Comparison of ENCODE assay signal across 14 cellular contexts in genomic region chr9:79880626-79881025, GRCh38.
DNase-seq lines count a peak whose midpoint lies in the region; ATAC-seq, FAIRE-seq and TF ChIP-seq lines count a peak whose summit lies in the region.
"Had no signal": no experiment of that assay in that cellular context is flagged by ENCODE, and none has a peak within 500 bp of the region (broad histone marks: within the 10 kb centered on the region; RNA-seq: fewer than 3 reads in every experiment).

No MANE protein-coding gene starts in this region.

- H3K4me1 ChIP-seq in BLaER1 treated with 17β-estradiol and CSF1 and Interleukin-3, amounts not matched to agents 10 nM and 100 nM, result peaks cover 50 to 86% (median 74%) of the 10 kb centered on the region in 10 experiments
- no peaks in the 10 kb centered on the region for H3K4me1 ChIP-seq in lower lobe of right lung

- H3K4me3 ChIP-seq in BLaER1 treated with 17β-estradiol and CSF1 and Interleukin-3, amounts not matched to agents 10 nM and 100 nM, result no peak overlapping the region
- H3K4me3 ChIP-seq in lower lobe of right lung, result no peak overlapping the region

- no peak for TF ChIP-seq POLR2A in GM12891 (IDR thresholded peaks at IDR 0.05; ENCODE audit: low read depth, low read length)

- H3K27ac ChIP-seq in BLaER1 treated with 17β-estradiol and CSF1 and Interleukin-3, amounts not matched to agents 10 nM and 100 nM, result no peak overlapping the region
- no peak overlapping the region for H3K27ac ChIP-seq in lower lobe of right lung
- H3K27ac ChIP-seq: WERI-Rb-1 had no signal

- DNase-seq in lower lobe of right lung (no peak), GOT3 (lab: John Stamatoyannopoulos, UW) (no peak), GM12891 (ENCODE audit: insufficient read length, low spot score) (no peak)
- DNase-seq: ACHN; NCI-H1417; SIG-M5; stimulated activated CD4-positive, alpha-beta T cell treated with anti-CD3 and anti-CD28 coated beads, Interleukin-12 subunit alpha, Interleukin-12 subunit beta, amount 100 ng/mL, for 4 hours; WERI-Rb-1 had no signal

- no peaks in the 10 kb centered on the region for H3K36me3 ChIP-seq in BLaER1 treated with 17β-estradiol and CSF1 and Interleukin-3, amounts not matched to agents 10 nM and 100 nM
- no peaks in the 10 kb centered on the region for H3K36me3 ChIP-seq in lower lobe of right lung
- H3K36me3 ChIP-seq: WERI-Rb-1 had no signal

- no peak for FAIRE-seq in GM12891 (lab: Jason Lieb, UNC)
- FAIRE-seq: GM12892 had no signal

- no peak for TF ChIP-seq CTCF in lower lobe of right lung (IDR thresholded peaks at IDR 0.05)

- H3K9me3 ChIP-seq in BLaER1 treated with 17β-estradiol and CSF1 and Interleukin-3, amounts not matched to agents 10 nM and 100 nM (replicated peaks in 1 of 11), result no peaks in the 10 kb centered on the region
- no peaks in the 10 kb centered on the region for H3K9me3 ChIP-seq in lower lobe of right lung

- H3K27me3 ChIP-seq in BLaER1 treated with 17β-estradiol and CSF1 and Interleukin-3, amounts not matched to agents 10 nM and 100 nM, result 0 out of 22 replicates have a peak, but pooled peaks cover 0 to 4% (median 0%) of the 10 kb centered on the region in 11 experiments
- no peaks in the 10 kb centered on the region for H3K27me3 ChIP-seq in lower lobe of right lung (ENCODE audit: low read depth)

- H3K9ac ChIP-seq in BLaER1 treated with 17β-estradiol and CSF1 and Interleukin-3, amounts not matched to agents 10 nM and 100 nM, result no peak overlapping the region

- H3K4me2 ChIP-seq in BLaER1 treated with 17β-estradiol and CSF1 and Interleukin-3, amounts not matched to agents 10 nM and 100 nM, result peak overlapping the region in 10 of 11 experiments; percentile 6 to 98 (median 48); a peak in 15 of 22 replicates

- intact Hi-C loops in lower lobe of right lung (cut with DNase I), result no loop called here

- peak; percentile 50 for ATAC-seq in GM19438 (IDR thresholded peaks at IDR 0.05; ENCODE audit: low read depth, unreplicated experiment)
- ATAC-seq in HG02759 (IDR thresholded peaks at IDR 0.05; ENCODE audit: unreplicated experiment), result peak; percentile 43
- peak; percentile 46 for ATAC-seq in HG03457 (IDR thresholded peaks at IDR 0.05; ENCODE audit: unreplicated experiment)
- no peak for ATAC-seq in GM19023 (IDR thresholded peaks at IDR 0.05; ENCODE audit: unreplicated experiment)
- no peak for ATAC-seq in lower lobe of right lung

- peaks cover 0 to 7% (median 0%) of the 10 kb centered on the region in 11 experiments; a peak in 1 of 22 replicates for H4K20me1 ChIP-seq in BLaER1 treated with 17β-estradiol and CSF1 and Interleukin-3, amounts not matched to agents 10 nM and 100 nM

TF ChIP-seq in GM12891, 5 proteins besides CTCF, POLR2A, EP300 and RAD21:
- TF ChIP-seq SPI1 (IDR thresholded peaks at IDR 0.05; ENCODE audit: low read depth, low read length) (no peak), PAX5 (IDR thresholded peaks at IDR 0.05; ENCODE audit: insufficient read depth, low read length, severe bottlenecking) (no peak), POLR2AphosphoS5 (IDR thresholded peaks at IDR 0.05; ENCODE audit: low read depth, low read length) (no peak), POU2F2 (IDR thresholded peaks at IDR 0.05; ENCODE audit: low read depth, low read length) (no peak), TAF1 (IDR thresholded peaks at IDR 0.05; ENCODE audit: low read depth, low read length) (no peak)

Comparison
In these comparisons a context has a peak if more than half of its experiments do, and no peak if none do; other contexts are left out.
1. ATAC-seq: peak in GM19438 (single experiment), HG02759 (single experiment) and HG03457 (single experiment); none in GM19023 (single experiment) and lower lobe of right lung (0 of 2).